ENCODE assay signal across 10 cellular contexts in the genomic region with DNA sequence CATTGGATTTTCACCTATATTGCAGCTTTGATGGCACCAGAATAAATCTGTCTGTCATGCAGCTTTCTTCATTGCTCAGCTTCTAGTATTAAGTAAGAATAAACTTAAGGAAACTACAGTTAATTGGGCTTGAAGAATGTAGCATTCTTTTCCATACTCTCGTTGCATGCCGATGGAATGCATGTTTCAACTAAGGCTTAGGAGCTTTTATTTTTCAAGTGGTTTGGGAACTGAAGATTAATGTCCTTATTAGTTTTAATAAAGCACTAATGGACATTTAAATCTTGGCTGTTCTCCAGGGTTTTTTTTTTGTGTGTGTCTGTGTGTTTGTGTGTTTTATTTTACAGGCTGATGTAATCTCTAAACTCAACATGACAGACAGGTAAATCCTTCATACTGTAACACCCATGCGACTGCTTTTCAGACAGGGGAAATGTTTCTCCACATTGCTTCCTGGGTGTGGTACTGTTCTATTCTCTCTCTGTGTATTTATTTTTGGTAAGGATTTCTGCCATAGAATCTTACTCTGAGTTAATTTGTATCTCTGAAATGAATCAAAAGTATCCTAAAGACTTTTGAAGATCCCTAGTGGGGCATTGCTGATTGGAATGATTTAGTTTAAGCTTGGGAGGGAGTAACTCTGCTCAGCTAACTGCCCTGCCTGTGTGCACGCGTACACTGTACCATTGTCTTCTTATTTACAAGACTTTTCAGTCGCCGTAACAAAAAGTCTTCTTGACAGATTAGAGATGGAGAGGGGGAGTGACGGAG. TPM values are rescaled to one million over a fixed set of nuclear protein-coding genes. Genes with fewer than 3 reads are reported as not detected.
DNase-seq lines count a peak whose midpoint lies in the region; FAIRE-seq and TF ChIP-seq lines count a peak whose summit lies in the region.
"Had no signal": no experiment of that assay in that cellular context is flagged by ENCODE, and none has a peak within 500 bp of the region (broad histone marks: within the 10 kb centered on the region; RNA-seq: fewer than 3 reads in every experiment).

No MANE protein-coding gene starts in this region.

- no peak for TF ChIP-seq POLR2A in GM12892 (IDR thresholded peaks at IDR 0.05; ENCODE audit: low read depth, low read length)

- peak overlapping the region; percentile 85 for H3K27ac Mint-ChIP-seq in activated CD4-positive, alpha-beta T cell treated with anti-CD3 and anti-CD28 coated beads, Interleukin-2, amount 10 ng/mL, durations not matched to agents 7 days and 5 days
- no peak overlapping the region for H3K27ac Mint-ChIP-seq in endothelial cell (ENCODE audit: unreplicated experiment)

- DNase-seq in activated CD4-positive, alpha-beta T cell treated with anti-CD3 and anti-CD28 coated beads, Interleukin-2, amount 10 ng/mL, durations not matched to agents 7 days and 5 days, result no peak
- DNase-seq in activated CD4-positive, alpha-beta T cell treated with anti-CD3 and anti-CD28 coated beads for 1 hour, result no peak
- DNase-seq in adipocyte (ENCODE audit: low read depth), result peak; percentile 70
- peak; percentile 45 for DNase-seq in iris pigment epithelial cell (ENCODE audit: low read depth)
- DNase-seq in endothelial cell (ENCODE audit: low spot score), result no peak
- no peak for DNase-seq in NCI-H345 (lab: John Stamatoyannopoulos, UW)
- DNase-seq in GM12892 (ENCODE audit: insufficient read length), result no peak
- DNase-seq: activated naive CD4-positive, alpha-beta T cell treated with anti-CD3 and anti-CD28 coated beads, Interleukin-2, amount 50 U/mL, for 16 hours; effector memory CD8-positive, alpha-beta T cell had no signal

- peak overlapping the region; percentile 74 for H3K27ac ChIP-seq in temporal lobe (ENCODE audit: low read depth, low read length)

- no peak overlapping the region for H3K4me3 Mint-ChIP-seq in activated CD4-positive, alpha-beta T cell treated with anti-CD3 and anti-CD28 coated beads, Interleukin-2, amount 10 ng/mL, durations not matched to agents 7 days and 5 days
- H3K4me3 Mint-ChIP-seq in endothelial cell (ENCODE audit: unreplicated experiment), result no peak overlapping the region
- H3K4me3 Mint-ChIP-seq: effector memory CD8-positive, alpha-beta T cell had no signal

- peaks cover 22% of the 10 kb centered on the region for H3K4me1 ChIP-seq in adipocyte (ENCODE audit: control insufficient read depth, insufficient read depth, low read length)

- POLR2A ChIA-PET in activated CD4-positive, alpha-beta T cell treated with anti-CD3 and anti-CD28 coated beads, Interleukin-2, amount 10 ng/mL, durations not matched to agents 7 days and 5 days (lab: Charles Lee), result no interaction called here

- H3K36me3 ChIP-seq in adipocyte (ENCODE audit: control insufficient read depth, insufficient read depth, low read length, severe bottlenecking), result peaks cover 32% of the 10 kb centered on the region

- no peaks in the 10 kb centered on the region for H3K9me3 ChIP-seq in adipocyte (ENCODE audit: control insufficient read depth, low read length)

- H3K27me3 Mint-ChIP-seq in activated CD4-positive, alpha-beta T cell treated with anti-CD3 and anti-CD28 coated beads, Interleukin-2, amount 10 ng/mL, durations not matched to agents 7 days and 5 days, result no peaks in the 10 kb centered on the region
- peaks cover 1% of the 10 kb centered on the region for H3K27me3 Mint-ChIP-seq in endothelial cell (ENCODE audit: unreplicated experiment)
- H3K27me3 Mint-ChIP-seq: effector memory CD8-positive, alpha-beta T cell had no signal

- no peaks in the 10 kb centered on the region for H3K9me3 Mint-ChIP-seq in activated CD4-positive, alpha-beta T cell treated with anti-CD3 and anti-CD28 coated beads, Interleukin-2, amount 10 ng/mL, durations not matched to agents 7 days and 5 days
- H3K9me3 Mint-ChIP-seq in endothelial cell (ENCODE audit: unreplicated experiment), result no peaks in the 10 kb centered on the region
- H3K9me3 Mint-ChIP-seq: effector memory CD8-positive, alpha-beta T cell had no signal

- FAIRE-seq in GM12892 (lab: Jason Lieb, UNC), result no peak

- peak overlapping the region; percentile 8 for H3K9ac ChIP-seq in adipocyte (ENCODE audit: low read length)

- CTCF ChIA-PET in activated CD4-positive, alpha-beta T cell treated with anti-CD3 and anti-CD28 coated beads, Interleukin-2, amount 10 ng/mL, durations not matched to agents 7 days and 5 days (lab: Charles Lee), result interaction anchor here (0.7 to 1.6 kb wide), 4 partner anchors 31 to 241 kb away, joined by 3 read pairs; no protein-coding TSS in a partner anchor

- no peak overlapping the region for H3K4me3 ChIP-seq in adipocyte (ENCODE audit: low read length)

- peaks cover 34% of the 10 kb centered on the region for H3K4me1 Mint-ChIP-seq in activated CD4-positive, alpha-beta T cell treated with anti-CD3 and anti-CD28 coated beads, Interleukin-2, amount 10 ng/mL, durations not matched to agents 7 days and 5 days
- peaks cover 20% of the 10 kb centered on the region for H3K4me1 Mint-ChIP-seq in endothelial cell (ENCODE audit: unreplicated experiment)

- no peaks in the 10 kb centered on the region for H3K27me3 ChIP-seq in adipocyte (replicated peaks; ENCODE audit: control insufficient read depth, insufficient read depth, low read length)

- peaks cover 39% of the 10 kb centered on the region for H3K36me3 Mint-ChIP-seq in activated CD4-positive, alpha-beta T cell treated with anti-CD3 and anti-CD28 coated beads, Interleukin-2, amount 10 ng/mL, durations not matched to agents 7 days and 5 days (ENCODE audit: low read depth)
- peaks cover 11% of the 10 kb centered on the region for H3K36me3 Mint-ChIP-seq in endothelial cell (ENCODE audit: low read depth, unreplicated experiment)

- TF ChIP-seq CTCF in endothelial cell (IDR thresholded peaks at IDR 0.05; ENCODE audit: unreplicated experiment), result no peak

RNA-seq across cellular contexts. Expression of a gene that starts 38.0 kb away (rescaled TPM):
- total RNA-seq in activated CD4-positive, alpha-beta T cell treated with anti-CD3 and anti-CD28 coated beads, Interleukin-2, amount 10 ng/mL, durations not matched to agents 7 days and 5 days, result 10 to 100 TPM; 21.4 to 23.1 TPM
- total RNA-seq in temporal lobe (4.4 TPM), endothelial cell (ENCODE audit: unreplicated experiment) (10.5 TPM)
- polyA plus RNA-seq in GM12892 (2012; ENCODE audit: missing spikeins), result 5.0 TPM

Comparison
In these comparisons a context has a peak if more than half of its experiments do, and no peak if none do; other contexts are left out.
1. DNase-seq: peak in adipocyte (single experiment) and iris pigment epithelial cell (single experiment); none in activated CD4-positive, alpha-beta T cell treated with anti-CD3 and anti-CD28 coated beads, Interleukin-2, amount 10 ng/mL, durations not matched to agents 7 days and 5 days (single experiment), activated CD4-positive, alpha-beta T cell treated with anti-CD3 and anti-CD28 coated beads for 1 hour (single experiment), endothelial cell (single experiment), NCI-H345 (single experiment) and GM12892 (single experiment).